In genomic region chr1:33045814-33046213, GRCh38 we compare ENCODE assay signal across 13 cellular contexts. TPM values are rescaled to one million over a fixed set of nuclear protein-coding genes. Genes with fewer than 3 reads are reported as not detected.
DNase-seq lines count a peak whose midpoint lies in the region; ATAC-seq and TF ChIP-seq lines count a peak whose summit lies in the region.
"Had no signal": no experiment of that assay in that cellular context is flagged by ENCODE, and none has a peak within 500 bp of the region (broad histone marks: within the 10 kb centered on the region; RNA-seq: fewer than 3 reads in every experiment).

No MANE protein-coding gene starts in this region.

- H3K27me3 ChIP-seq in BLaER1 treated with 17β-estradiol and CSF1 and Interleukin-3, amounts not matched to agents 10 nM and 100 nM = no peaks in the 10 kb centered on the region
- H3K27me3 ChIP-seq: breast epithelium had no signal

- H3K4me3 Mint-ChIP-seq in T-cell = no peak overlapping the region
- H3K4me3 Mint-ChIP-seq: naive B cell had no signal

- CTCF ChIA-PET in HEK293 (lab: Yijun Ruan, JAX) = interaction anchor here (0.6 to 1.0 kb wide), 4 partner anchors 9 to 1499 kb away, joined by 3 to 5 read pairs (median 3); no protein-coding TSS in a partner anchor
- CTCF ChIA-PET in T-cell (lab: Charles Lee) = interaction anchor here in 1 of 2 donors (0.7 kb wide), 1 partner anchor 16 kb away, joined by 10 read pairs; no protein-coding TSS in a partner anchor

- H3K4me1 Mint-ChIP-seq in T-cell = peaks cover 0 to 12% (median 8%) of the 10 kb centered on the region in 3 donors

- no peak overlapping the region for H3K27ac ChIP-seq in BLaER1 treated with 17β-estradiol and CSF1 and Interleukin-3, amounts not matched to agents 10 nM and 100 nM
- H3K27ac ChIP-seq in HEK293 (ENCODE audit: extremely low read depth, low read depth, low read length) = no peak overlapping the region
- H3K27ac ChIP-seq: breast epithelium, skin epidermis had no signal

- H3K27me3 Mint-ChIP-seq in T-cell = peaks cover 3 to 6% of the 10 kb centered on the region in 2 donors

- H3K27ac Mint-ChIP-seq in T-cell = peak overlapping the region in 1 of 2 donors; percentile 27
- H3K27ac Mint-ChIP-seq: naive B cell had no signal

- peak in 24 of 34 experiments; percentile 4 to 55 (median 28) for DNase-seq in T-cell
- DNase-seq in fibroblast of pulmonary artery (ENCODE audit: low read depth) = peak; percentile 53
- DNase-seq in activated T-cell treated with anti-CD3 and anti-CD28 coated beads, Interleukin-2, amount 50 U/mL, for 1 hour = no peak
- no peak for DNase-seq in NCI-H146 treated with DMSO at 0.1 percent for 48 hours (lab: John Stamatoyannopoulos, UW; ENCODE audit: unreplicated experiment)
- DNase-seq: activated T-cell treated with anti-CD3 and anti-CD28 coated beads, Interleukin-2, amount 50 U/mL, for 48 hours; naive B cell; NCI-H1694 treated with DMSO at 0.1 percent for 48 hours had no signal

- H4K20me1 ChIP-seq in BLaER1 treated with 17β-estradiol and CSF1 and Interleukin-3, amounts not matched to agents 10 nM and 100 nM = no peaks in the 10 kb centered on the region

- ATAC-seq in T-cell (replicated peaks in 1 of 4) = peak in 3 of 4 experiments; percentile 19 to 75 (median 72)
- ATAC-seq in HG02571 (IDR thresholded peaks at IDR 0.05; ENCODE audit: unreplicated experiment) = no peak
- no peak for ATAC-seq in HG03469 (IDR thresholded peaks at IDR 0.05; ENCODE audit: unreplicated experiment)

- peak overlapping the region in 6 of 11 experiments; percentile 1 to 59 (median 18); a peak in 9 of 22 replicates for H3K4me2 ChIP-seq in BLaER1 treated with 17β-estradiol and CSF1 and Interleukin-3, amounts not matched to agents 10 nM and 100 nM

- H3K9me3 Mint-ChIP-seq in T-cell = peaks cover 0 to 3% (median 0%) of the 10 kb centered on the region in 3 donors

- POLR2A ChIA-PET in HEK293 (lab: Yijun Ruan, JAX) = no interaction called here
- POLR2A ChIA-PET in T-cell (lab: Charles Lee) = interaction anchor here in 1 of 2 donors (0.5 kb wide), 1 partner anchor 329 kb away, joined by 5 read pairs; no protein-coding TSS in a partner anchor

- peaks cover 17 to 52% (median 30%) of the 10 kb centered on the region in 10 experiments for H3K4me1 ChIP-seq in BLaER1 treated with 17β-estradiol and CSF1 and Interleukin-3, amounts not matched to agents 10 nM and 100 nM
- peaks cover 5% of the 10 kb centered on the region; the same call in 1 of the 2 replicates for H3K4me1 ChIP-seq in HEK293 (ENCODE audit: control insufficient read depth, insufficient read depth, low read length)
- H3K4me1 ChIP-seq: breast epithelium had no signal

- TF ChIP-seq CTCF in HEK293 (tag by site-specific recombination; IDR thresholded peaks at IDR 0.05) = no peak
- no peak for TF ChIP-seq CTCF in fibroblast of pulmonary artery (IDR thresholded peaks at IDR 0.05; ENCODE audit: low read length, missing control alignments)

- no peaks in the 10 kb centered on the region for H3K36me3 ChIP-seq in BLaER1 treated with 17β-estradiol and CSF1 and Interleukin-3, amounts not matched to agents 10 nM and 100 nM
- H3K36me3 ChIP-seq in HEK293 (ENCODE audit: control insufficient read depth in 2 of 2, insufficient read depth in 1 of 2, low read length in 2 of 2) = no peaks in the 10 kb centered on the region
- H3K36me3 ChIP-seq: breast epithelium had no signal

- H3K36me3 Mint-ChIP-seq in T-cell = no peaks in the 10 kb centered on the region

- no peak overlapping the region for H3K9ac ChIP-seq in BLaER1 treated with 17β-estradiol and CSF1 and Interleukin-3, amounts not matched to agents 10 nM and 100 nM

- H3K4me3 ChIP-seq in BLaER1 treated with 17β-estradiol and CSF1 and Interleukin-3, amounts not matched to agents 10 nM and 100 nM = no peak overlapping the region
- no peak overlapping the region for H3K4me3 ChIP-seq in HEK293 (ENCODE audit: low read depth, low read length)
- no peak overlapping the region for H3K4me3 ChIP-seq in fibroblast of pulmonary artery (replicated peaks; ENCODE audit: low read depth, low read length)
- H3K4me3 ChIP-seq: breast epithelium, skin epidermis had no signal

- H3K9me3 ChIP-seq in BLaER1 treated with 17β-estradiol and CSF1 and Interleukin-3, amounts not matched to agents 10 nM and 100 nM (replicated peaks in 1 of 11) = peaks cover 0 to 8% (median 4%) of the 10 kb centered on the region in 11 experiments; a peak in 9 of 22 replicates
- no peaks in the 10 kb centered on the region for H3K9me3 ChIP-seq in HEK293 (ENCODE audit: control insufficient read depth, insufficient read depth, low read depth, low read length)
- H3K9me3 ChIP-seq: breast epithelium had no signal

TF ChIP-seq in HEK293, 187 proteins besides CTCF, POLR2A, EP300 and RAD21:
- TF ChIP-seq ZNF629 (tag by site-specific recombination; IDR thresholded peaks at IDR 0.05) (peak; percentile 92), ZNF768 (tag by site-specific recombination; IDR thresholded peaks at IDR 0.05) (no peak), ZBTB21 (tag by site-specific recombination; IDR thresholded peaks at IDR 0.05) (peak; percentile 59; the same call in 1 of the 2 replicates), ZNF366 (tag by site-specific recombination; conservative IDR thresholded peaks at IDR 0.05) (peak; percentile 76), TRIM28 (IDR thresholded peaks at IDR 0.05; ENCODE audit: borderline replicate concordance, low read length) (peak; percentile 75; the same call in 1 of the 2 replicates), SP7 (tag by site-specific recombination; IDR thresholded peaks at IDR 0.05) (peak; percentile 39; the same call in 1 of the 2 replicates), ZIC2 (tag by site-specific recombination; IDR thresholded peaks at IDR 0.05) (no peak), ZNF48 (tag by site-specific recombination; IDR thresholded peaks at IDR 0.05) (no peak), ZNF335 (tag by site-specific recombination; conservative IDR thresholded peaks at IDR 0.05) (no peak), ZNF433 (tag by site-specific recombination; IDR thresholded peaks at IDR 0.05; ENCODE audit: low read depth) (no peak), OSR2 (tag by site-specific recombination; IDR thresholded peaks at IDR 0.05) (peak; percentile 11; the same call in 1 of the 2 replicates), ZBTB17 (tag by site-specific recombination; IDR thresholded peaks at IDR 0.05) (peak; percentile 55; the same call in 1 of the 2 replicates), ZNF146 (tag by site-specific recombination; IDR thresholded peaks at IDR 0.05) (no peak)

RNA-seq across cellular contexts. Expression of gene AK2, which starts 9.1 kb away (rescaled TPM):
- 10 to 100 TPM; 57.2 to 92.9 (median 81.9) TPM for total RNA-seq in T-cell

RNA-seq across cellular contexts. Expression of gene AZIN2, which starts 35.1 kb away (rescaled TPM):
- total RNA-seq in T-cell = 10 to 100 TPM in 2 of 5 donors, 1 to 10 TPM in 3; 5.6 to 10.7 (median 9.7) TPM

Comparison
In these comparisons a context has a peak if more than half of its experiments do, and no peak if none do; other contexts are left out.
1. ATAC-seq: peak in T-cell (3 of 4); none in HG02571 (single experiment) and HG03469 (single experiment).
2. DNase-seq: peak in T-cell (24 of 34) and fibroblast of pulmonary artery (single experiment); none in activated T-cell treated with anti-CD3 and anti-CD28 coated beads, Interleukin-2, amount 50 U/mL, for 1 hour (single experiment) and NCI-H146 treated with DMSO at 0.1 percent for 48 hours (single experiment).